ENCODE assay signal across 31 cellular contexts in genomic region chr1:34028381-34029055, GRCh38.
"Had no signal": no experiment of that assay in that cellular context is flagged by ENCODE, and none has a peak within 500 bp of the region (broad histone marks: within the 10 kb centered on the region; RNA-seq: fewer than 3 reads in every experiment).

No MANE protein-coding gene starts in this region.

- H3K4me3 Mint-ChIP-seq: activated B cell treated with CpG ODN at 0.5 μM for 24 hours; activated CD4-positive, alpha-beta memory T cell treated with anti-CD3 and anti-CD28 coated beads for 36 hours; activated CD4-positive, alpha-beta T cell treated with anti-CD3 and anti-CD28 coated beads for 36 hours; activated CD4-positive, alpha-beta T cell treated with anti-CD3 and anti-CD28 coated beads, Interleukin-2, amount 10 ng/mL, durations not matched to agents 24 days and 14 days; activated CD8-positive, alpha-beta memory T cell treated with anti-CD3 and anti-CD28 coated beads, Interleukin-2, amount 10 ng/mL, durations not matched to agents 7 days and 5 days; activated CD8-positive, alpha-beta T cell treated with anti-CD3 and anti-CD28 coated beads, Interleukin-2, amount 10 ng/mL, durations not matched to agents 7 days and 5 days; activated naive CD4-positive, alpha-beta T cell treated with anti-CD3 and anti-CD28 coated beads for 36 hours; activated naive CD4-positive, alpha-beta T cell treated with anti-CD3 and anti-CD28 coated beads, Interleukin-2, amount 50 U/mL, for 24 hours; activated naive CD8-positive, alpha-beta T cell treated with anti-CD3 and anti-CD28 coated beads for 36 hours; activated naive CD8-positive, alpha-beta T cell treated with anti-CD3 and anti-CD28 coated beads, Interleukin-2, amount 50 U/mL, for 24 hours; activated T-cell treated with anti-CD3 and anti-CD28 coated beads, Interleukin-2, amount 50 U/mL, for 24 hours; activated T-helper 17 cell treated with anti-CD3 and anti-CD28 coated beads, Interleukin-2, amount 50 U/mL, for 72 hours; T-cell; T-helper 1 cell treated with Interleukin-12 subunit alpha and Interleukin-12 subunit beta and Interleukin-4 antibody, amounts not matched to agents 30 μg/mL and 1 μg/mL, for 36 hours; T-helper 2 cell treated with Interferon-gamma antibody and Interleukin-4, amounts not matched to agents 5 μg/mL and 100 μg/mL, for 36 hours had no signal

- H3K4me3 ChIP-seq: adrenal gland, body of pancreas, esophagus squamous epithelium had no signal

- H3K36me3 Mint-ChIP-seq: activated CD4-positive, alpha-beta memory T cell treated with anti-CD3 and anti-CD28 coated beads for 36 hours; activated CD8-positive, alpha-beta memory T cell treated with anti-CD3 and anti-CD28 coated beads, Interleukin-2, amount 10 ng/mL, durations not matched to agents 7 days and 5 days; activated naive CD4-positive, alpha-beta T cell treated with anti-CD3 and anti-CD28 coated beads, Interleukin-2, amount 50 U/mL, for 24 hours; activated naive CD8-positive, alpha-beta T cell treated with anti-CD3 and anti-CD28 coated beads for 36 hours; T-cell had no signal

- H3K36me3 ChIP-seq: adrenal gland, esophagus squamous epithelium, WERI-Rb-1 had no signal

- ATAC-seq: activated CD4-positive, alpha-beta T cell treated with anti-CD3 and anti-CD28 coated beads for 36 hours; activated CD8-positive, alpha-beta memory T cell treated with anti-CD3 and anti-CD28 coated beads, Interleukin-2, amount 10 ng/mL, durations not matched to agents 7 days and 5 days; activated CD8-positive, alpha-beta T cell treated with anti-CD3 and anti-CD28 coated beads, Interleukin-2, amount 10 ng/mL, durations not matched to agents 7 days and 5 days; activated naive CD8-positive, alpha-beta T cell treated with anti-CD3 and anti-CD28 coated beads, Interleukin-2, amount 50 U/mL, for 24 hours; activated T-helper 17 cell treated with anti-CD3 and anti-CD28 coated beads, Interleukin-2, amount 50 U/mL, for 72 hours; body of pancreas had no signal

- H3K9me3 Mint-ChIP-seq: activated B cell treated with CpG ODN at 0.5 μM for 24 hours; activated CD4-positive, alpha-beta memory T cell treated with anti-CD3 and anti-CD28 coated beads for 36 hours; activated CD4-positive, alpha-beta T cell treated with anti-CD3 and anti-CD28 coated beads, Interleukin-2, amount 10 ng/mL, durations not matched to agents 24 days and 14 days; activated naive CD4-positive, alpha-beta T cell treated with anti-CD3 and anti-CD28 coated beads for 36 hours; activated naive CD4-positive, alpha-beta T cell treated with anti-CD3 and anti-CD28 coated beads, Interleukin-2, amount 50 U/mL, for 24 hours; activated naive CD8-positive, alpha-beta T cell treated with anti-CD3 and anti-CD28 coated beads for 36 hours; activated naive CD8-positive, alpha-beta T cell treated with anti-CD3 and anti-CD28 coated beads, Interleukin-2, amount 50 U/mL, for 24 hours; activated T-cell treated with anti-CD3 and anti-CD28 coated beads, Interleukin-2, amount 50 U/mL, for 24 hours; activated T-helper 17 cell treated with anti-CD3 and anti-CD28 coated beads, Interleukin-2, amount 50 U/mL, for 72 hours; T-cell; T-helper 1 cell treated with Interleukin-12 subunit alpha and Interleukin-12 subunit beta and Interleukin-4 antibody, amounts not matched to agents 30 μg/mL and 1 μg/mL, for 36 hours; T-helper 2 cell treated with Interferon-gamma antibody and Interleukin-4, amounts not matched to agents 5 μg/mL and 100 μg/mL, for 36 hours had no signal

- DNase-seq: activated B cell treated with CpG ODN at 0.5 μM for 24 hours; activated CD4-positive, alpha-beta memory T cell treated with anti-CD3 and anti-CD28 coated beads for 36 hours; activated CD4-positive, alpha-beta T cell treated with anti-CD3 and anti-CD28 coated beads for 36 hours; activated CD4-positive, alpha-beta T cell treated with anti-CD3 and anti-CD28 coated beads, Interleukin-2, amount 10 ng/mL, durations not matched to agents 24 days and 14 days; activated CD4-positive, CD25-positive, alpha-beta regulatory T cell treated with anti-CD3 and anti-CD28 coated beads, Interleukin-2, amount 50 U/mL, for 72 hours; activated CD8-positive, alpha-beta memory T cell treated with anti-CD3 and anti-CD28 coated beads, Interleukin-2, amount 10 ng/mL, durations not matched to agents 7 days and 5 days; activated CD8-positive, alpha-beta memory T cell treated with anti-CD3 and anti-CD28 coated beads, Interleukin-2, amount 50 U/mL, for 4 hours; activated CD8-positive, alpha-beta T cell treated with anti-CD3 and anti-CD28 coated beads, Interleukin-2, amount 10 ng/mL, durations not matched to agents 7 days and 5 days; activated effector memory CD4-positive, alpha-beta T cell treated with Interleukin-2 at 50 U/mL for 16 hours; activated naive CD4-positive, alpha-beta T cell treated with anti-CD3 and anti-CD28 coated beads for 36 hours; activated naive CD8-positive, alpha-beta T cell treated with anti-CD3 and anti-CD28 coated beads for 36 hours; activated naive CD8-positive, alpha-beta T cell treated with anti-CD3 and anti-CD28 coated beads, Interleukin-2, amount 50 U/mL, for 24 hours; activated T-cell treated with anti-CD3 and anti-CD28 coated beads for 4 hours; activated T-cell treated with anti-CD3 and anti-CD28 coated beads, Interleukin-2, amount 50 U/mL, for 24 hours; adrenal gland; amygdala; aorta; body of pancreas; caudate nucleus; effector CD8-positive, alpha-beta T cell; esophagus squamous epithelium; head of caudate nucleus; SW 1271; T-cell; T1000; WERI-Rb-1 had no signal

- H3K9me3 ChIP-seq: adrenal gland, body of pancreas, esophagus squamous epithelium had no signal

- H3K4me1 Mint-ChIP-seq: activated B cell treated with CpG ODN at 0.5 μM for 24 hours; activated CD4-positive, alpha-beta T cell treated with anti-CD3 and anti-CD28 coated beads for 36 hours; activated CD4-positive, alpha-beta T cell treated with anti-CD3 and anti-CD28 coated beads, Interleukin-2, amount 10 ng/mL, durations not matched to agents 24 days and 14 days; activated CD8-positive, alpha-beta memory T cell treated with anti-CD3 and anti-CD28 coated beads, Interleukin-2, amount 10 ng/mL, durations not matched to agents 7 days and 5 days; activated naive CD4-positive, alpha-beta T cell treated with anti-CD3 and anti-CD28 coated beads, Interleukin-2, amount 50 U/mL, for 24 hours; activated naive CD8-positive, alpha-beta T cell treated with anti-CD3 and anti-CD28 coated beads for 36 hours; activated naive CD8-positive, alpha-beta T cell treated with anti-CD3 and anti-CD28 coated beads, Interleukin-2, amount 50 U/mL, for 24 hours; activated T-helper 17 cell treated with anti-CD3 and anti-CD28 coated beads, Interleukin-2, amount 50 U/mL, for 72 hours; T-cell had no signal

- H3K4me1 ChIP-seq: adrenal gland, body of pancreas, esophagus squamous epithelium had no signal

- H3K27ac ChIP-seq: adrenal gland, body of pancreas, epithelial cell of prostate, esophagus squamous epithelium, WERI-Rb-1 had no signal

- H3K27ac Mint-ChIP-seq: activated B cell treated with CpG ODN at 0.5 μM for 24 hours; activated CD4-positive, alpha-beta memory T cell treated with anti-CD3 and anti-CD28 coated beads for 36 hours; activated CD4-positive, alpha-beta T cell treated with anti-CD3 and anti-CD28 coated beads for 36 hours; activated CD4-positive, alpha-beta T cell treated with anti-CD3 and anti-CD28 coated beads, Interleukin-2, amount 10 ng/mL, durations not matched to agents 24 days and 14 days; activated CD8-positive, alpha-beta memory T cell treated with anti-CD3 and anti-CD28 coated beads, Interleukin-2, amount 10 ng/mL, durations not matched to agents 7 days and 5 days; activated CD8-positive, alpha-beta T cell treated with anti-CD3 and anti-CD28 coated beads, Interleukin-2, amount 10 ng/mL, durations not matched to agents 7 days and 5 days; activated naive CD4-positive, alpha-beta T cell treated with anti-CD3 and anti-CD28 coated beads for 36 hours; activated naive CD8-positive, alpha-beta T cell treated with anti-CD3 and anti-CD28 coated beads, Interleukin-2, amount 50 U/mL, for 24 hours; activated T-cell treated with anti-CD3 and anti-CD28 coated beads, Interleukin-2, amount 50 U/mL, for 24 hours; activated T-helper 17 cell treated with anti-CD3 and anti-CD28 coated beads, Interleukin-2, amount 50 U/mL, for 72 hours; T-cell; T-helper 1 cell treated with Interleukin-12 subunit alpha and Interleukin-12 subunit beta and Interleukin-4 antibody, amounts not matched to agents 30 μg/mL and 1 μg/mL, for 36 hours; T-helper 2 cell treated with Interferon-gamma antibody and Interleukin-4, amounts not matched to agents 5 μg/mL and 100 μg/mL, for 36 hours had no signal

- H3K27me3 ChIP-seq: adrenal gland, body of pancreas had no signal
